ENCODE assay signal across 8 cellular contexts in genomic region chr17:8785547-8786412, GRCh38. TPM values are rescaled to one million over a fixed set of nuclear protein-coding genes. Genes with fewer than 3 reads are reported as not detected.
DNase-seq lines count a peak whose midpoint lies in the region; ATAC-seq and TF ChIP-seq lines count a peak whose summit lies in the region.

No MANE protein-coding gene starts in this region.

- DNase-seq in D341Med (ENCODE audit: low spot score), result peak; percentile 70
- peak; percentile 84 for DNase-seq in KBM-7
- peak; percentile 35 for DNase-seq in T follicular helper cell (ENCODE audit: low read depth)
- DNase-seq in amygdala (lab: John Stamatoyannopoulos, UW), result peak in 37 of 56 donors; percentile 6 to 62 (median 28)
- peak; percentile 89 for DNase-seq in right atrium auricular region (ENCODE audit: low spot score)
- peak; percentile 94 for DNase-seq in sciatic nerve (ENCODE audit: low spot score)

- H3K27me3 ChIP-seq in right atrium auricular region, result no peaks in the 10 kb centered on the region

- H3K9me3 ChIP-seq in right atrium auricular region, result no peaks in the 10 kb centered on the region

- intact Hi-C loops in sciatic nerve (cut with DNase I), result no loop called here

- in situ Hi-C loops in KBM-7 (cut with MboI; ENCODE audit: low pct_unique_long_range_greater_than_20kb, low sequenced_read_pairs), result no loop called here

- peak; percentile 76 to 86 for TF ChIP-seq CTCF in right atrium auricular region (IDR thresholded peaks at IDR 0.05)

- no peak overlapping the region for H3K27ac ChIP-seq in right atrium auricular region

- no peaks in the 10 kb centered on the region for H3K36me3 ChIP-seq in right atrium auricular region

- peaks cover 0 to 6% of the 10 kb centered on the region in 2 donors for H3K4me1 ChIP-seq in right atrium auricular region

- ATAC-seq in sciatic nerve (peak; percentile 92), GM19455 (IDR thresholded peaks at IDR 0.05; ENCODE audit: unreplicated experiment) (no peak), HG03095 (IDR thresholded peaks at IDR 0.05; ENCODE audit: unreplicated experiment) (no peak)

- no peak overlapping the region for H3K4me3 ChIP-seq in right atrium auricular region

RNA-seq across cellular contexts. Expression of gene MFSD6L, which starts 13.4 kb away (rescaled TPM):
- total RNA-seq in right atrium auricular region (under 1 TPM in 1 of 2 donors, not detected in 1; 0.12 TPM), sciatic nerve (not detected)

RNA-seq across cellular contexts. Expression of gene SPDYE4, which starts 27.4 kb away (rescaled TPM):
- total RNA-seq in right atrium auricular region (not detected), sciatic nerve (not detected)

RNA-seq across cellular contexts. Expression of gene CCDC42, which starts 41.1 kb away (rescaled TPM):
- total RNA-seq in right atrium auricular region (not detected), sciatic nerve (not detected)

Comparison
In these comparisons a context has a peak if more than half of its experiments do, and no peak if none do; other contexts are left out.
1. DNase-seq: peak in every context shown above with its lines; median percentile 94 in sciatic nerve; 89 in right atrium auricular region; 84 in KBM-7; 70 in D341Med; 35 in T follicular helper cell; 28 in amygdala.